In genomic region chr16:4350787-4351659, GRCh38 we compare ENCODE assay signal across 1 cellular context.
TF ChIP-seq lines count a peak whose summit lies in the region.

TSS of gene PAM16 (minus strand) at chr16:4351321. CDS start at chr16:4351234, 87 bp downstream.

TF ChIP-seq in HepG2, 621 proteins besides CTCF, POLR2A, EP300 and RAD21 (continued from another document):
- TF ChIP-seq ZBTB4 (CRISPR knock-in tag; IDR thresholded peaks at IDR 0.05; ENCODE audit: borderline replicate concordance) (no peak), ZBTB21 (CRISPR knock-in tag; IDR thresholded peaks at IDR 0.05) (no peak), NFIC (IDR thresholded peaks at IDR 0.05; ENCODE audit: low read length) (no peak), ZNF225 (CRISPR knock-in tag; IDR thresholded peaks at IDR 0.05) (no peak), AGO1 (IDR thresholded peaks at IDR 0.05; ENCODE audit: low read depth, low read length, poor library complexity, severe bottlenecking) (peak; percentile 21), ZSCAN9 (CRISPR knock-in tag; IDR thresholded peaks at IDR 0.05; ENCODE audit: borderline replicate concordance) (0 out of 2 replicates have a peak, but pooled peaks have one; percentile 20), ZNF234 (CRISPR knock-in tag; conservative IDR thresholded peaks at IDR 0.05) (no peak), FIP1L1 (IDR thresholded peaks at IDR 0.05; ENCODE audit: borderline replicate concordance, insufficient read depth, low read depth, low read length) (no peak), ZNF704 (CRISPR knock-in tag; IDR thresholded peaks at IDR 0.05; ENCODE audit: borderline replicate concordance) (no peak), ZZZ3 (CRISPR knock-in tag; IDR thresholded peaks at IDR 0.05; ENCODE audit: borderline replicate concordance) (no peak), REXO4 (CRISPR knock-in tag; IDR thresholded peaks at IDR 0.05; ENCODE audit: borderline replicate concordance) (no peak), SSRP1 (CRISPR knock-in tag; IDR thresholded peaks at IDR 0.05) (no peak), ZNF431 (CRISPR knock-in tag; IDR thresholded peaks at IDR 0.05; ENCODE audit: borderline replicate concordance, low read depth) (no peak; the same call in 1 of the 2 replicates), ZBTB7B (CRISPR knock-in tag; IDR thresholded peaks at IDR 0.05) (no peak), BORCS8-MEF2B (CRISPR knock-in tag; IDR thresholded peaks at IDR 0.05) (0 out of 2 replicates have a peak, but pooled peaks have one; percentile 14), RORA (CRISPR knock-in tag; IDR thresholded peaks at IDR 0.05) (no peak), ZNF788 (CRISPR knock-in tag; IDR thresholded peaks at IDR 0.05; ENCODE audit: borderline replicate concordance) (peak; percentile 58; the same call in 1 of the 2 replicates), FOXP4 (CRISPR knock-in tag; IDR thresholded peaks at IDR 0.05) (no peak), FUBP1 (CRISPR knock-in tag; IDR thresholded peaks at IDR 0.05; ENCODE audit: borderline replicate concordance) (no peak), HDAC2 (CRISPR knock-in tag; IDR thresholded peaks at IDR 0.05) (peak; percentile 26; the same call in 1 of the 2 replicates), ZMYM3 (CRISPR knock-in tag; IDR thresholded peaks at IDR 0.05) (no peak), CEBPG (CRISPR knock-in tag; IDR thresholded peaks at IDR 0.05) (peak; percentile 32; the same call in 1 of the 2 replicates), ZFP62 (CRISPR knock-in tag; IDR thresholded peaks at IDR 0.05) (no peak), PCBP1 (IDR thresholded peaks at IDR 0.05; ENCODE audit: borderline replicate concordance, low read depth, low read length) (no peak), NCOA1 (CRISPR knock-in tag; IDR thresholded peaks at IDR 0.05) (no peak), TBL1XR1 (IDR thresholded peaks at IDR 0.05; ENCODE audit: borderline replicate concordance, low read length, partially characterized antibody) (peak; percentile 27), NFE2L2 (IDR thresholded peaks at IDR 0.05; ENCODE audit: low read length) (no peak), ZNF329 (CRISPR knock-in tag; IDR thresholded peaks at IDR 0.05; ENCODE audit: low read depth) (0 out of 2 replicates have a peak, but pooled peaks have one; percentile 26), ADNP (CRISPR knock-in tag; IDR thresholded peaks at IDR 0.05) (0 out of 2 replicates have a peak, but pooled peaks have one; percentile 10), TP53 (CRISPR knock-in tag; conservative IDR thresholded peaks at IDR 0.05) (no peak), FLYWCH1 (CRISPR knock-in tag; IDR thresholded peaks at IDR 0.05) (no peak), ZNF552 (CRISPR knock-in tag; IDR thresholded peaks at IDR 0.05; ENCODE audit: borderline replicate concordance) (no peak), ZNF83 (CRISPR knock-in tag; IDR thresholded peaks at IDR 0.05; ENCODE audit: borderline replicate concordance) (no peak), ZC3H13 (CRISPR knock-in tag; IDR thresholded peaks at IDR 0.05) (0 out of 2 replicates have a peak, but pooled peaks have one; percentile 39), THAP7 (CRISPR knock-in tag; IDR thresholded peaks at IDR 0.05) (no peak), ZFP37 (CRISPR knock-in tag; IDR thresholded peaks at IDR 0.05; ENCODE audit: borderline replicate concordance) (no peak), YEATS2 (CRISPR knock-in tag; IDR thresholded peaks at IDR 0.05; ENCODE audit: borderline replicate concordance) (no peak), CENPT (CRISPR knock-in tag; IDR thresholded peaks at IDR 0.05; ENCODE audit: low read depth) (0 out of 2 replicates have a peak, but pooled peaks have one; percentile 42), MIER2 (CRISPR knock-in tag; IDR thresholded peaks at IDR 0.05) (no peak), MBNL3 (CRISPR knock-in tag; conservative IDR thresholded peaks at IDR 0.05) (no peak), ZNF574 (CRISPR knock-in tag; IDR thresholded peaks at IDR 0.05) (no peak; the same call in 1 of the 2 replicates), SMARCC2 (IDR thresholded peaks at IDR 0.05) (no peak), RFX1 (IDR thresholded peaks at IDR 0.05) (no peak), MLX (CRISPR knock-in tag; IDR thresholded peaks at IDR 0.05) (no peak), ZNF652 (CRISPR knock-in tag; IDR thresholded peaks at IDR 0.05; ENCODE audit: borderline replicate concordance, low read depth) (no peak)
